ENCODE assay signal across 8 cellular contexts in the genomic region with DNA sequence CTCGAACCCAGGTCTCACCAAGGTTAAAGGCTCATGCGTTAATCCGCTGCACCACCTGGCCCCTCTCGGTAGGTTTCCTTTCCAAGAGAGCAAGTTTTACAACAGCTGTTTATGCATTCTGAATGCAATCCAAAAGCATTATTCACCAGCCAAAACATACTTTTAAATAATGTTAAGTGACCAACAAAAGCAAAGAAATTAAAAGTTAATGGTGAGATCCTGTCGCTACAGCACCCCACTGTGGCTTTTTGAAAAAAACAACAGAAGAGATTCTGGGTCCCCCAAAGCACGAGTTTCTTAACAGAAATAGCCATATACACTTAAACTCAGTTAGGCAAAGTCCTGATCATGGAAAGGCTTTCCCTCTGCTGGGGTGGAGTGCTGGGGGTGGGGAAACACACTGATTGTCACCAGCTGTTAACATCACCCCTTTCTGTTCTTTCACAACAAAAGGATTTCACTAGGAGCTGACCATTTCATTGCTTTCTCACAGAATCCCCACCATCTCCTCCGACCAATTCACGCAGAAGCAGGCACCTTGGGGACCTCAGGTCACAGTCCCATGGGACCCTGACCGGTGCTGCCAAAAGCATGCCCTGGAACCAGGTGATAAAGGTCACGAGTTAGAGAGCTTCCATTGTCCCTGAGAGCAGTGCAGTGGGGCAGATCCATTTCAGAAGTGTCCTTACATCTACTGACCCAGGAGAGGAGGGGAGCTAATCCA.
DNase-seq lines count a peak whose midpoint lies in the region; ATAC-seq and TF ChIP-seq lines count a peak whose summit lies in the region.

No MANE protein-coding gene starts in this region.

- in situ Hi-C loops in astrocyte of the cerebellum (cut with HindIII; ENCODE audit: low sequenced_read_pairs), result no loop called here

- peaks cover 3 to 21% (median 13%) of the 10 kb centered on the region in 5 donors for H3K4me1 ChIP-seq in subcutaneous abdominal adipose tissue (ENCODE audit: control insufficient read depth in 5 of 5, insufficient read depth in 5 of 5, low read length in 5 of 5)

- TF ChIP-seq CTCF in astrocyte of the cerebellum (IDR thresholded peaks at IDR 0.05; ENCODE audit: low read depth, low read length, missing control alignments), result no peak

- CTCF ChIA-PET in HEK293T (lab: Yijun Ruan, JAX), result interaction anchor here (1.3 kb wide), 1 partner anchor 12 kb away, joined by 5 read pairs; no protein-coding TSS in a partner anchor

- H3K4me3 ChIP-seq in astrocyte of the cerebellum (ENCODE audit: low read depth, low read length) (no peak overlapping the region), subcutaneous abdominal adipose tissue (ENCODE audit: low read depth in 1 of 5, low read length in 5 of 5) (peak overlapping the region in 1 of 5 donors; percentile 31)

- no peak overlapping the region for H3K9ac ChIP-seq in subcutaneous abdominal adipose tissue (ENCODE audit: low read length in 5 of 5)

- H3K27me3 ChIP-seq in subcutaneous abdominal adipose tissue (ENCODE audit: control insufficient read depth in 5 of 5, insufficient read depth in 4 of 5, low read length in 5 of 5), result no peaks in the 10 kb centered on the region

- H3K9me3 ChIP-seq in subcutaneous abdominal adipose tissue (ENCODE audit: control insufficient read depth in 5 of 5, low read length in 5 of 5), result no peaks in the 10 kb centered on the region

- POLR2A ChIA-PET in HEK293T (lab: Yijun Ruan, JAX), result no interaction called here

- H3K36me3 ChIP-seq in subcutaneous abdominal adipose tissue (ENCODE audit: control insufficient read depth in 5 of 5, insufficient read depth in 5 of 5, low read length in 5 of 5), result peaks cover 0 to 10% (median 6%) of the 10 kb centered on the region in 5 donors

- DNase-seq in astrocyte of the cerebellum (ENCODE audit: low read depth), result peak; percentile 68
- peak; percentile 49 for DNase-seq in iPS DF 4.7 (ENCODE audit: extremely low read depth, low spot score)
- DNase-seq in NOMO-1 (lab: John Stamatoyannopoulos, UW; ENCODE audit: unreplicated experiment in 2 of 2), result no peak
- no peak for DNase-seq in stimulated activated CD8-positive, alpha-beta memory T cell treated with anti-CD3 and anti-CD28 coated beads, Interleukin-4, amount 100 ng/mL, for 48 hours
- no peak for DNase-seq in SIG-M5 (lab: John Stamatoyannopoulos, UW)
- no peak for DNase-seq in HEK293T (ENCODE audit: extremely low spot score)

- peak; percentile 50 for ATAC-seq in GM21529 (IDR thresholded peaks at IDR 0.05; ENCODE audit: unreplicated experiment)

- peak overlapping the region; percentile 58 for H3K27ac ChIP-seq in subcutaneous abdominal adipose tissue (ENCODE audit: low read depth, low read length)

TF ChIP-seq in HEK293T, 16 proteins besides CTCF, POLR2A, EP300 and RAD21:
- no peak for TF ChIP-seq FOXA1 (IDR thresholded peaks at IDR 0.05)
- TF ChIP-seq L3MBTL2 (conservative IDR thresholded peaks at IDR 0.05), result no peak
- no peak for TF ChIP-seq SUZ12 (IDR thresholded peaks at IDR 0.05)
- TF ChIP-seq NFRKB (IDR thresholded peaks at IDR 0.05), result no peak
- TF ChIP-seq CTBP1 (IDR thresholded peaks at IDR 0.05; ENCODE audit: borderline replicate concordance), result no peak
- no peak for TF ChIP-seq ZNF384 (IDR thresholded peaks at IDR 0.05)
- no peak for TF ChIP-seq FOXK2 (IDR thresholded peaks at IDR 0.05)
- TF ChIP-seq BHLHE40 (IDR thresholded peaks at IDR 0.05; ENCODE audit: borderline replicate concordance), result no peak

Comparison
In these comparisons a context has a peak if more than half of its experiments do, and no peak if none do; other contexts are left out.
1. DNase-seq: peak in astrocyte of the cerebellum (single experiment) and iPS DF 4.7 (single experiment); none in NOMO-1 (0 of 2), stimulated activated CD8-positive, alpha-beta memory T cell treated with anti-CD3 and anti-CD28 coated beads, Interleukin-4, amount 100 ng/mL, for 48 hours (single experiment), SIG-M5 (single experiment) and HEK293T (single experiment).